ENCODE assay signal across 29 cellular contexts in the genomic region with DNA sequence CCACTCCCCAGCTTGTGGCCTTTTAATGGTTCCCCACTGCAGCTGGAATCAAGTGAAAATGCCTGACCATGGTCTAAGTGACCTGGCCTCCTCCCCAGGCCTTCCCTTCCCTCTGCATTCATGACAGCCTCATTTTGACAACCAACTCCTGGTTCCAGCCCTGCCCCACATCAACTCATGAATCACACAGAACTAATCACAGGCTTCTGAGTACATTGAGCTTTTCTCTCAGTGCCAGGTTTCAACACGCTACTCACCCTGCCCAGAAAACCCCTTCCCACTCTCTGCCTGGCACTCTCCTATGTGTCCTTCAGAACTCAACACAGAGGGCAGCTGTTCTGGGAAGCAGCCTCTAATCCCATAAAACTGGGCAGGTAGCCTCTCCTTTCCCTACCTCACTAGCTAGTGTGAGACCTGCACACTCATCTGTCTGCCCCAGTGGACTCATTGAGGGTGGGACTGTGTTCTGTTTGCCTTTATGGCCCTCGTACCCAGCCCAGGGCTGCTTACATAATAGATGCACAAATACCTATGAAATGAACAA.
"Had no signal": no experiment of that assay in that cellular context is flagged by ENCODE, and none has a peak within 500 bp of the region (broad histone marks: within the 10 kb centered on the region; RNA-seq: fewer than 3 reads in every experiment).

No MANE protein-coding gene starts in this region.

- H2AFZ ChIP-seq: hepatocyte, neural progenitor cell had no signal

- H3K4me1 Mint-ChIP-seq: mesothelial cell of epicardium; naive B cell; natural killer cell; nephron progenitor cell; neural progenitor cell; stimulated activated memory B cell treated with anti-CD40 and anti-IgM and Interleukin-4, amounts not matched to agents 10 μg/mL and 1 μg/mL and 100 μg/mL, for 72 hours had no signal

- H3K36me3 Mint-ChIP-seq: mesothelial cell of epicardium; naive B cell; natural killer cell; neural progenitor cell; stimulated activated memory B cell treated with anti-CD40 and anti-IgM and Interleukin-4, amounts not matched to agents 10 μg/mL and 1 μg/mL and 100 μg/mL, for 72 hours; type B pancreatic cell had no signal

- H3K27me3 ChIP-seq: hepatocyte, left lung, neural progenitor cell, neutrophil, ovary, right atrium auricular region, right lobe of liver, stomach, tibial nerve, uterus had no signal

- H3K9ac ChIP-seq: neural progenitor cell had no signal

- H3K79me2 ChIP-seq: hepatocyte had no signal

- H3K27ac ChIP-seq: hepatocyte, left lung, lower lobe of right lung, neural progenitor cell, neutrophil, ovary, right atrium auricular region, right lobe of liver, stomach, tibial nerve, uterus had no signal

- H3K9me3 ChIP-seq: left lung, lower lobe of right lung, neutrophil, ovary, right atrium auricular region, right lobe of liver, stomach, uterus had no signal

- H3K4me2 ChIP-seq: hepatocyte, neural progenitor cell, smooth muscle cell had no signal

- H3K9me3 Mint-ChIP-seq: mesothelial cell of epicardium; nephron progenitor cell; neural progenitor cell; stimulated activated memory B cell treated with anti-CD40 and anti-IgM and Interleukin-4, amounts not matched to agents 10 μg/mL and 1 μg/mL and 100 μg/mL, for 72 hours; type B pancreatic cell had no signal

- H3K36me3 ChIP-seq: left lung, lower lobe of right lung, neural progenitor cell, neutrophil, ovary, right atrium auricular region, right lobe of liver, stomach, tibial nerve, uterus had no signal

- H3K4me1 ChIP-seq: left lung, lower lobe of right lung, right atrium auricular region, right lobe of liver, tibial nerve, uterus had no signal

- H3K27me3 Mint-ChIP-seq: progenitor cell of endocrine pancreas had no signal

- DNase-seq: islet precursor cell; kidney glomerular epithelial cell; left cardiac atrium; left lung; lower lobe of right lung; mesendoderm; naive B cell; natural killer cell; nephron progenitor cell; occipital lobe; ovary; right lobe of liver; stimulated activated CD4-positive, alpha-beta T cell treated with anti-CD3 and anti-CD28 coated beads, Interleukin-1b, Interleukin-23, amount 100 ng/mL, for 48 hours; stimulated activated CD4-positive, alpha-beta T cell treated with anti-CD3 and anti-CD28 coated beads, Interleukin-2, amount 100 ng/mL, for 48 hours; stimulated activated CD4-positive, alpha-beta T cell treated with anti-CD3 and anti-CD28 coated beads, Interleukin-4, amount 100 ng/mL, for 4 hours; stimulated activated CD8-positive, alpha-beta memory T cell treated with anti-CD3 and anti-CD28 coated beads, Interleukin-4, amount 100 ng/mL, for 48 hours; stimulated activated naive CD4-positive, alpha-beta T cell treated with Interleukin-2 at 50 U/mL for 16 hours; stomach; uterus had no signal

- H3K27ac Mint-ChIP-seq: mesothelial cell of epicardium; naive B cell; natural killer cell; nephron progenitor cell; neural progenitor cell; progenitor cell of endocrine pancreas; stimulated activated memory B cell treated with anti-CD40 and anti-IgM and Interleukin-4, amounts not matched to agents 10 μg/mL and 1 μg/mL and 100 μg/mL, for 72 hours; type B pancreatic cell had no signal

- H3K4me3 Mint-ChIP-seq: mesothelial cell of epicardium; naive B cell; natural killer cell; nephron progenitor cell; neural progenitor cell; stimulated activated memory B cell treated with anti-CD40 and anti-IgM and Interleukin-4, amounts not matched to agents 10 μg/mL and 1 μg/mL and 100 μg/mL, for 72 hours; type B pancreatic cell had no signal

- H3K4me3 ChIP-seq: hepatocyte, left lung, lower lobe of right lung, neural progenitor cell, ovary, right atrium auricular region, right lobe of liver, smooth muscle cell, stomach, tibial nerve, uterus had no signal
